ENCODE assay signal across 7 cellular contexts in genomic region chr11:108403072-108403471, GRCh38.
"Had no signal": no experiment of that assay in that cellular context is flagged by ENCODE, and none has a peak within 500 bp of the region (broad histone marks: within the 10 kb centered on the region; RNA-seq: fewer than 3 reads in every experiment).

No MANE protein-coding gene starts in this region.

- H3K4me1 ChIP-seq: HAP-1 had no signal

- FAIRE-seq: H1, K562 had no signal

- H3K36me3 ChIP-seq: HAP-1 had no signal

- H3K9me3 ChIP-seq: HAP-1 had no signal

- H3K4me3 ChIP-seq: GM23338, HAP-1, K562 had no signal

- DNase-seq: H7, HFFc6, IMR-90 had no signal
